ENCODE assay signal across 8 cellular contexts in the genomic region with DNA sequence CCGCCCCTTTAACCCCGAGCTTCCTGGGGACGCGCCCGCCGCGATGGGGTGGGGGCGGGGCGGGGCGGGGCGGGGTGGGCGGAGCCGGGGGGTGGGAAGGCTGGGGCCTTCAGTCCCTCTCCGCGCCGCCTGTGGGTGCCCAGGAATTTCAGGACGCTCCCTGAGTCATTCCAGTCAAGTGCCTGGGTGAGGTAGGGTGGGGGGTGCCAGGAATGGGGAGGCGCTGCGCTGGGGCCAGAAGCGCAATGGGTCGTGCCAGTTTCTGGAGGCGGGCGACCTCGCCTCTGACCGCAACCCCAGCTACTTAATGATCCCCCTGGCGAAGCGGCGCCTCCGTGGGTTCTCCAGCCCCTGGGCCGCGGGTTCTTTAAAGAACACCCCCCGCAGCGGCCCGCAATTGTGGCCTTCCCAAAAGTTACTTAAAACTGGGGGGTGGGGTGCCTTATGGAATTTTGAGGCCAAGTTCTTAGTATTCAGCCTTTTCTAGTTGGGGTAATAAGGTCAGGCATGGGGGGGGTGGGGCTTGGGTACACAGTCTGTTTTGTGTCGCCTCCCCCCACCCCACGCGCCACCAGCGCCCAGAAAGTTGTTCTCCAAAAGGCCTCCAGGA. TPM values are rescaled to one million over a fixed set of nuclear protein-coding genes. Genes with fewer than 3 reads are reported as not detected.
DNase-seq lines count a peak whose midpoint lies in the region; ATAC-seq and TF ChIP-seq lines count a peak whose summit lies in the region.

No MANE protein-coding gene starts in this region.

- DNase-seq in AG04450 (ENCODE audit: low read depth, low spot score) = peak; percentile 61
- peak; percentile 68 for DNase-seq in GM10248 (ENCODE audit: extremely low spot score)
- DNase-seq in NCI-H226 = peak; percentile 96
- peak; percentile 30 for DNase-seq in activated CD8-positive, alpha-beta memory T cell treated with anti-CD3 and anti-CD28 coated beads, Interleukin-2, amount 50 U/mL, for 4 hours
- peak; percentile 75 to 86 for DNase-seq in foreskin keratinocyte
- DNase-seq in NCI-H128 (lab: John Stamatoyannopoulos, UW; ENCODE audit: unreplicated experiment) = no peak

- H3K4me1 ChIP-seq in foreskin keratinocyte (peaks cover 7% of the 10 kb centered on the region), neuron (ENCODE audit: insufficient read depth, low read length) (peaks cover 70% of the 10 kb centered on the region)

- POLR2A ChIA-PET in AG04450 (lab: Yijun Ruan, JAX) = interaction anchor here (0.6 to 0.8 kb wide), 2 partner anchors 30 to 166 kb away, joined by 3 read pairs; no protein-coding TSS in a partner anchor
- POLR2A ChIA-PET in GM10248 (lab: Yijun Ruan, JAX) = interaction anchor here (0.6 to 1.0 kb wide), 2 partner anchors 58 to 142 kb away, joined by 4 to 10 read pairs; no protein-coding TSS in a partner anchor

- CTCF ChIA-PET in AG04450 (lab: Charles Lee) (interaction anchor here (0.6 kb wide), 1 partner anchor 22 kb away, joined by 3 read pairs; no protein-coding TSS in a partner anchor), GM10248 (lab: Yijun Ruan, JAX) (interaction anchor here (1.0 to 1.8 kb wide), 5 partner anchors 12 to 267 kb away, joined by 3 to 5 read pairs (median 3); no protein-coding TSS in a partner anchor)

- TF ChIP-seq CTCF in AG04450 (IDR thresholded peaks at IDR 0.05; ENCODE audit: low read depth, low read length) = no peak
- TF ChIP-seq CTCF in GM10248 (IDR thresholded peaks at IDR 0.05; ENCODE audit: control extremely low read depth, extremely low read depth, low read depth, missing control alignments) = no peak
- TF ChIP-seq CTCF in foreskin keratinocyte (conservative IDR thresholded peaks at IDR 0.05) = no peak

- H3K4me3 ChIP-seq in AG04450 (ENCODE audit: low read depth, low read length) (peak overlapping the region; percentile 59), neuron (ENCODE audit: low read length) (peak overlapping the region; percentile 57)

- peak overlapping the region; percentile 83 for H3K27ac ChIP-seq in AG04450 (ENCODE audit: low read depth, low read length)
- peak overlapping the region; percentile 74 for H3K27ac ChIP-seq in foreskin keratinocyte

- no peaks in the 10 kb centered on the region; the same call in 1 of the 2 replicates for H3K9me3 ChIP-seq in AG04450 (ENCODE audit: control insufficient read depth, insufficient read depth, low read length)
- H3K9me3 ChIP-seq in neuron (ENCODE audit: low read length) = no peaks in the 10 kb centered on the region

- ATAC-seq in foreskin keratinocyte = peak; percentile 45
- no peak for ATAC-seq in HG03342 (IDR thresholded peaks at IDR 0.05; ENCODE audit: unreplicated experiment)

- H3K36me3 ChIP-seq in neuron (ENCODE audit: insufficient read depth, low read length) = no peaks in the 10 kb centered on the region

- H3K27me3 ChIP-seq in AG04450 (ENCODE audit: control insufficient read depth, insufficient read depth, low read length) (no peaks in the 10 kb centered on the region), foreskin keratinocyte (peaks cover 9% of the 10 kb centered on the region), neuron (ENCODE audit: insufficient read depth, low read length) (no peaks in the 10 kb centered on the region)

- no peak overlapping the region for H2AFZ ChIP-seq in neuron (ENCODE audit: low read depth, low read length)

RNA-seq across cellular contexts. Expression of a gene that starts 0.8 kb away (rescaled TPM):
- polyA plus RNA-seq in AG04450 (2011; rRNA removed) (18.2 and 21.0 TPM in 2 replicates), foreskin keratinocyte (1.9 and 2.1 TPM in 2 replicates)
- 23.7 and 24.1 TPM in 2 replicates for polyA minus RNA-seq in AG04450 (2011; rRNA and poly(A)+ RNA removed)
- 5.9 and 8.2 TPM in 2 replicates for total RNA-seq in foreskin keratinocyte
